ENCODE assay signal across 8 cellular contexts in the genomic region with DNA sequence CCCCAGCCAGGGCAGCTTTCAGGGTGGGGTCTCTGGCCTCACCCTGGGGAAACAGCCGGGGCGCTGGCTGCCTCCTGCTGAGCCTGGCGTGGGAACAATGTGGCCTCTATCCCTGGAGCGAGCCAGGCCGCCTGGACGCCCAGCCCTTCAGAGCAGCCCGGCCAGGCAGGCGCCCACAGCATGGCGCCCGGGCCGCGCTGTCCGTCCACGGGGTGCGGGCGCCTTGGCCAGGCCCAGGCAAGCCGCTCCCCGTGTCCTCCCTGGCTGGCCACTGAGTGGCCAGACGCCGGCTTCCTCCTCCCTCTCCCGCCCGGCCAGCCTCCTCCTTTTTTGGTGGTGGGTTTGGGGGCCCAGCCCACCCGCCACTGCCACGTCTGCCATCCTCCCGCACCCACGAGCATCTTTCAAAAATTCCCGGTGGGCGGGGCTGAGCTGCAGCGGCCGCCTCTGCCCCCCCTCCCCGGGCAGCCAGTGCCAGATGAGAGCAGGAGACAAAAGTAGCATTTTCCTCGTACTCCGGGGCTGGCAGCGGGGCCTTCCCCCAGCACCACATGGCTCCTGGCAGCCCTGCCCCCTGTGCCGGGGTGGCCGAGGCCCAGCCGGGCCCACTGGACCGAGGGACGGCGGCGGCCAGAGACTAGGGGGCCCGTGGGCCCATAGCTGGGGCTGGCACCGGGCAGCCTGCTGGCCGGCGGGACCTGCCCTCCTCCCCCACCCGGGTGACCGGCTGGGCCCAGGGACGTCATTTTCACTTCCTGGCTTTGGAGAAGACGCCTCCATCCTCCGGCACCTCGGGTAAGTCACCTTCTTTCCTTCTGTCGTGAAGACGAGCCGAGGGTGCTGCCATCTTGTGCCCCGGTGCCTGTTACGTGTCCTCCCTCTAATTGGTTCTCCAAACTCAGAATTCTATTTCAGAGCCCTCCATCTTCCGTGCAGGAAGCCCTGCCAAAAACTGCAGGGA.
A peak's percentile ranks its signal among the peaks of the same experiment; 100 is the strongest.
DNase-seq lines count a peak whose midpoint lies in the region; ATAC-seq and TF ChIP-seq lines count a peak whose summit lies in the region.

No MANE protein-coding gene starts in this region.

- peak; percentile 74 to 75 for ATAC-seq in right cardiac atrium
- no peak for ATAC-seq in HG03196 (IDR thresholded peaks at IDR 0.05; ENCODE audit: unreplicated experiment)

- peak overlapping the region; percentile 100 for H3K4me3 ChIP-seq in adipocyte (ENCODE audit: low read length)
- peak overlapping the region; percentile 60 for H3K4me3 ChIP-seq in right cardiac atrium (ENCODE audit: low read length)
- H3K4me3 ChIP-seq in testis, result peak overlapping the region; percentile 48 to 86
- no peak overlapping the region for H3K4me3 ChIP-seq in PC-9

- H3F3A ChIP-seq in PC-9 (ENCODE audit: insufficient read depth, low read depth), result peaks cover 31% of the 10 kb centered on the region

- no peak overlapping the region for H2AFZ ChIP-seq in PC-9

- peak; percentile 97 for DNase-seq in LHCN-M2 (ENCODE audit: low read depth)
- DNase-seq in adipocyte (ENCODE audit: low read depth), result no peak
- peak; percentile 89 to 91 (median 91) for DNase-seq in right cardiac atrium
- peak; percentile 90 for DNase-seq in testis
- DNase-seq in PC-9, result no peak
- no peak for DNase-seq in GM10266 (ENCODE audit: extremely low spot score)
- no peak for DNase-seq in GM13976 (ENCODE audit: low spot score)

- H3K9me3 ChIP-seq in adipocyte (ENCODE audit: control insufficient read depth, low read length) (no peaks in the 10 kb centered on the region), right cardiac atrium (ENCODE audit: control insufficient read depth, low read length) (no peaks in the 10 kb centered on the region), testis (no peaks in the 10 kb centered on the region), PC-9 (ENCODE audit: insufficient read depth, low read depth) (no peaks in the 10 kb centered on the region)

- peak overlapping the region; percentile 100 for H3K9ac ChIP-seq in adipocyte (ENCODE audit: low read length)

- intact Hi-C loops in right cardiac atrium (cut with DNase I) (loop anchor here in 2 of 4 donors (5.0 to 10.0 kb wide), 3 partner anchors 32 to 75 kb away; no protein-coding TSS in a partner anchor), testis (cut with DNase I; ENCODE audit: low total_unique reads) (no loop called here), PC-9 (cut with micrococcal nuclease; ENCODE audit: unreplicated experiment) (no loop called here)

- no peak overlapping the region for H3K4me2 ChIP-seq in PC-9

- H3K36me3 ChIP-seq in adipocyte (ENCODE audit: control insufficient read depth, insufficient read depth, low read length, severe bottlenecking) (peaks cover 47% of the 10 kb centered on the region), testis (ENCODE audit: low read depth, missing control alignments) (no peaks in the 10 kb centered on the region), PC-9 (ENCODE audit: low read depth) (peaks cover 7% of the 10 kb centered on the region; the same call in 1 of the 2 replicates)

- H3K9me2 ChIP-seq in PC-9 (ENCODE audit: insufficient read depth), result no peaks in the 10 kb centered on the region

- H3K27ac ChIP-seq in right cardiac atrium (ENCODE audit: low read length), result peak overlapping the region; percentile 94
- H3K27ac ChIP-seq in testis, result peak overlapping the region; percentile 97 to 98
- no peak overlapping the region for H3K27ac ChIP-seq in PC-9

- H4K20me1 ChIP-seq in PC-9 (ENCODE audit: insufficient read depth), result peaks cover 12% of the 10 kb centered on the region; the same call in 1 of the 2 replicates

- WGBS in right cardiac atrium, result 24% methylated on average over 57 of the region's 57 CpGs
- WGBS in testis, 2 donors, result 25 to 54% methylated on average over 12 to 57 of the region's 57 CpGs

- CTCF ChIA-PET in PC-9 (lab: Charles Lee), result interaction anchor here (0.5 kb wide), 1 partner anchor 11 kb away, joined by 3 read pairs; no protein-coding TSS in a partner anchor

- TF ChIP-seq CTCF in testis (IDR thresholded peaks at IDR 0.05) (no peak), PC-9 (conservative IDR thresholded peaks at IDR 0.05) (no peak), GM10266 (IDR thresholded peaks at IDR 0.05; ENCODE audit: control insufficient read depth, insufficient read depth, low read depth, missing control alignments) (no peak), GM13976 (IDR thresholded peaks at IDR 0.05; ENCODE audit: borderline replicate concordance, control extremely low read depth, extremely low read depth, insufficient read depth, missing control alignments) (no peak)

- H3K27me3 ChIP-seq in adipocyte (replicated peaks; ENCODE audit: control insufficient read depth, insufficient read depth, low read length) (no peaks in the 10 kb centered on the region), right cardiac atrium (ENCODE audit: control insufficient read depth, insufficient read depth) (no peaks in the 10 kb centered on the region), testis (no peaks in the 10 kb centered on the region), PC-9 (ENCODE audit: insufficient read depth, low read depth) (no peaks in the 10 kb centered on the region)

- no peak for TF ChIP-seq POLR2A in testis (IDR thresholded peaks at IDR 0.05)

- peaks cover 55% of the 10 kb centered on the region for H3K4me1 ChIP-seq in adipocyte (ENCODE audit: control insufficient read depth, insufficient read depth, low read length)
- H3K4me1 ChIP-seq in right cardiac atrium (ENCODE audit: control insufficient read depth, insufficient read depth, low read length), result peaks cover 22% of the 10 kb centered on the region
- H3K4me1 ChIP-seq in testis, result peaks cover 59% of the 10 kb centered on the region
- H3K4me1 ChIP-seq in PC-9 (replicated peaks; ENCODE audit: insufficient read depth), result peaks cover 42% of the 10 kb centered on the region

- in situ Hi-C loops in GM13976 (cut with MboI; ENCODE audit: low sequenced_read_pairs, unreplicated experiment), result no loop called here

- BruUV-seq in PC-9 (replicated peaks; lab: Mats Ljungman, UMichigan), result no TSS peak

- H3K79me2 ChIP-seq in PC-9 (ENCODE audit: low read depth), result peaks cover 99% of the 10 kb centered on the region

- POLR2A ChIA-PET in PC-9 (lab: Charles Lee; ENCODE audit: unreplicated experiment), result no interaction called here

Comparison
In these comparisons a context has a peak if more than half of its experiments do, and no peak if none do; other contexts are left out.
1. DNase-seq: peak in LHCN-M2 (single experiment), right cardiac atrium (3 of 3) and testis (single experiment); none in adipocyte (single experiment), PC-9 (0 of 2), GM10266 (single experiment) and GM13976 (single experiment).